Comparison of ENCODE assay signal across 18 cellular contexts in genomic region chr1:67004176-67004575, GRCh38. TPM values are rescaled to one million over a fixed set of nuclear protein-coding genes. Genes with fewer than 3 reads are reported as not detected.
DNase-seq lines count a peak whose midpoint lies in the region; ATAC-seq and TF ChIP-seq lines count a peak whose summit lies in the region.
"Had no signal": no experiment of that assay in that cellular context is flagged by ENCODE, and none has a peak within 500 bp of the region (broad histone marks: within the 10 kb centered on the region; RNA-seq: fewer than 3 reads in every experiment).

No MANE protein-coding gene starts in this region.

- peaks cover 57% of the 10 kb centered on the region for H3K36me3 Mint-ChIP-seq in nephron (ENCODE audit: low read depth)
- H3K36me3 Mint-ChIP-seq in activated naive CD4-positive, alpha-beta T cell treated with anti-CD3 and anti-CD28 coated beads for 36 hours (ENCODE audit: low read depth): peaks cover 17% of the 10 kb centered on the region

- no peak for TF ChIP-seq CTCF in nephron (IDR thresholded peaks at IDR 0.05; ENCODE audit: unreplicated experiment in 3 of 3)

- H3K27ac Mint-ChIP-seq in nephron: peak overlapping the region; percentile 15 to 82 (median 72)
- no peak overlapping the region for H3K27ac Mint-ChIP-seq in activated naive CD4-positive, alpha-beta T cell treated with anti-CD3 and anti-CD28 coated beads for 36 hours
- H3K27ac Mint-ChIP-seq: activated CD4-positive, alpha-beta T cell treated with anti-CD3 and anti-CD28 coated beads, Interleukin-2, amount 10 ng/mL, durations not matched to agents 7 days and 5 days had no signal

- CTCF ChIA-PET in activated naive CD4-positive, alpha-beta T cell treated with anti-CD3 and anti-CD28 coated beads for 36 hours (lab: Charles Lee): interaction anchor here (0.5 to 1.8 kb wide), 3 partner anchors 8 to 147 kb away, joined by 5 to 10 read pairs (median 6); no protein-coding TSS in a partner anchor

- no peaks in the 10 kb centered on the region for H3K27me3 Mint-ChIP-seq in nephron (ENCODE audit: low read depth)
- H3K27me3 Mint-ChIP-seq in activated naive CD4-positive, alpha-beta T cell treated with anti-CD3 and anti-CD28 coated beads for 36 hours (ENCODE audit: low read depth): no peaks in the 10 kb centered on the region
- H3K27me3 Mint-ChIP-seq: activated CD4-positive, alpha-beta T cell treated with anti-CD3 and anti-CD28 coated beads, Interleukin-2, amount 10 ng/mL, durations not matched to agents 7 days and 5 days had no signal

- ATAC-seq in stimulated activated naive CD8-positive, alpha-beta T cell treated with anti-CD3 and anti-CD28 coated beads, Interleukin-15, Interleukin-2, amounts not matched to agents 100 U/mL and 50 U/mL, for 24 hours: no peak
- no peak for ATAC-seq in GM19397 (IDR thresholded peaks at IDR 0.05; ENCODE audit: unreplicated experiment)

- no peaks in the 10 kb centered on the region for H3K9me3 Mint-ChIP-seq in nephron
- H3K9me3 Mint-ChIP-seq in activated naive CD4-positive, alpha-beta T cell treated with anti-CD3 and anti-CD28 coated beads for 36 hours: no peaks in the 10 kb centered on the region
- H3K9me3 Mint-ChIP-seq: activated CD4-positive, alpha-beta T cell treated with anti-CD3 and anti-CD28 coated beads, Interleukin-2, amount 10 ng/mL, durations not matched to agents 7 days and 5 days had no signal

- H3K4me1 Mint-ChIP-seq in nephron: no peaks in the 10 kb centered on the region
- H3K4me1 Mint-ChIP-seq in activated naive CD4-positive, alpha-beta T cell treated with anti-CD3 and anti-CD28 coated beads for 36 hours (ENCODE audit: low read depth): peaks cover 16% of the 10 kb centered on the region

- H3K4me3 Mint-ChIP-seq in nephron: no peak overlapping the region
- no peak overlapping the region for H3K4me3 Mint-ChIP-seq in activated naive CD4-positive, alpha-beta T cell treated with anti-CD3 and anti-CD28 coated beads for 36 hours
- H3K4me3 Mint-ChIP-seq: activated CD4-positive, alpha-beta T cell treated with anti-CD3 and anti-CD28 coated beads, Interleukin-2, amount 10 ng/mL, durations not matched to agents 7 days and 5 days had no signal

- DNase-seq in DMS53 (lab: John Stamatoyannopoulos, UW) (peak; percentile 99), NCI-H146 (lab: John Stamatoyannopoulos, UW) (peak; percentile 95), NCI-H748 treated with DMSO at 0.1 percent for 48 hours (lab: John Stamatoyannopoulos, UW) (peak; percentile 87)
- no peak for DNase-seq in activated naive CD4-positive, alpha-beta T cell treated with anti-CD3 and anti-CD28 coated beads for 36 hours
- DNase-seq in stimulated activated naive CD8-positive, alpha-beta T cell treated with anti-CD3 and anti-CD28 coated beads, Interleukin-15, Interleukin-2, amounts not matched to agents 100 U/mL and 50 U/mL, for 24 hours: no peak
- DNase-seq: activated CD4-positive, alpha-beta T cell treated with anti-CD3 and anti-CD28 coated beads, Interleukin-2, amount 10 ng/mL, durations not matched to agents 7 days and 5 days; activated CD8-positive, alpha-beta memory T cell treated with anti-CD3 and anti-CD28 coated beads, Interleukin-2, amount 50 U/mL, for 4 hours; brain microvascular endothelial cell; Caco-2; cortex of kidney; heart right ventricle; Karpas-422; mammary epithelial cell; NCI-H1436 treated with DMSO at 0.1 percent for 48 hours; right lobe of liver; stimulated activated naive CD4-positive, alpha-beta T cell treated with Interleukin-2 at 50 U/mL for 16 hours had no signal

- intact Hi-C loops in activated naive CD4-positive, alpha-beta T cell treated with anti-CD3 and anti-CD28 coated beads for 36 hours (cut with micrococcal nuclease): no loop called here

RNA-seq across cellular contexts. Expression of gene SLC35D1, which starts 49.8 kb away (rescaled TPM):
- total RNA-seq in activated naive CD4-positive, alpha-beta T cell treated with anti-CD3 and anti-CD28 coated beads for 36 hours: 10 to 100 TPM; 10.5 to 11.1 TPM

Comparison
In these comparisons a context has a peak if more than half of its experiments do, and no peak if none do; other contexts are left out.
1. DNase-seq: peak in DMS53 (single experiment), NCI-H146 (single experiment) and NCI-H748 treated with DMSO at 0.1 percent for 48 hours (single experiment); none in activated naive CD4-positive, alpha-beta T cell treated with anti-CD3 and anti-CD28 coated beads for 36 hours (single experiment) and stimulated activated naive CD8-positive, alpha-beta T cell treated with anti-CD3 and anti-CD28 coated beads, Interleukin-15, Interleukin-2, amounts not matched to agents 100 U/mL and 50 U/mL, for 24 hours (single experiment).